9 cellular contexts compared by ENCODE assay signal in the genomic region with DNA sequence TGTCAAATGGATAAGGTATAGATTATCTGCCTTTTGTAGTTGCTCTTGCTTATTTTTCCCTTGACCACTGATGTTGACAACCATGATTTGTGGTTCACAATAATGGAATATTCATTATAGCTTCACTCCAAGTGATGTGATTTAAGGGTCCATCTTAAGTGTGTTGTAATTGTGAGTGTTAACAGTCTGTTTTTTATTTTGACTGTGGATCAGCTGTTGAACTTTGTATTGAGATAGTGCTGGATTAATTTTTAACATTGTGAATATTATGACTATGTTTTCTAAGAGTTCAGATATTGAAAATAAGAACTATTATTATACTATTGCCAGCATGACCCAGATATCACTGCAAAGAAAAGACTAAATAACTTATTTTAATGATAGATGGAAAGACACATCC. TPM values are rescaled to one million over a fixed set of nuclear protein-coding genes. Genes with fewer than 3 reads are reported as not detected.
"Had no signal": no experiment of that assay in that cellular context is flagged by ENCODE, and none has a peak within 500 bp of the region (broad histone marks: within the 10 kb centered on the region; RNA-seq: fewer than 3 reads in every experiment).

No MANE protein-coding gene starts in this region.

- DNase-seq: GDM1, GF-D8 had no signal

- FAIRE-seq: G401.6, GM12878, GM12891, GM12892, GM18507, GM19239 had no signal

- H3K4me3 ChIP-seq: GM12878 had no signal

- ATAC-seq: GM12878 had no signal

RNA-seq across cellular contexts. Expression of a gene that starts 8.6 kb away (rescaled TPM):
- total RNA-seq: G401 had no signal
- polyA plus RNA-seq: GM12878 had no signal
